In the genomic region with DNA sequence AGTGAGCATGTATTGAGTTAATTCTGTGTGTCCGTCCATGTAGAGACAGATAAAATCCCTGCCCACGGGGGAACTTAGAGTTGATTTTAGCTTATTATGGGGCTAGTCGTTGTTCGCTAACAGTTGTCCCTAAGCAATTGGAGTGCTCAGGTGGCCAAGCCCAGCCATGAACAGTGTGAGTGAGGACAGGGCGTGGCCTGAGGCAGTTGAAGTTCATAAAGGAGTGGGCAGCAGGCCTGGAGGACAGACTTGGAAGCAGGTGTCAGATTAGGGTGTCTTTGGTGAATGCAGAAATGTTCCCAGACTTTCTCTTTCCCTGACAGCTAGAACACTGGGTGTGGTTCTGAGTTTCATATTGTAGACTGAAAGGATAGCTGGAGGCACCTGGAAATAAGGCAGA, we compare ENCODE assay signal across 25 cellular contexts. TPM values are rescaled to one million over a fixed set of nuclear protein-coding genes. Genes with fewer than 3 reads are reported as not detected.
"Had no signal": no experiment of that assay in that cellular context is flagged by ENCODE, and none has a peak within 500 bp of the region (broad histone marks: within the 10 kb centered on the region; RNA-seq: fewer than 3 reads in every experiment).

No MANE protein-coding gene starts in this region.

- H3K4me2 ChIP-seq: KMS-11 had no signal

- H3K9ac ChIP-seq: KMS-11 had no signal

- ATAC-seq: HepG2, Panc1, PC-3, SK-N-SH treated with all-trans-retinoic acid at 6 μM for 48 hours had no signal

- H3K27ac ChIP-seq: KMS-11, RWPE1 had no signal

- DNase-seq: IMR-90; Kasumi-1; MM.1S; NCI-H1092 treated with DMSO at 0.1 percent for 48 hours; NCI-H1436; NCI-H187; NCI-H2029; NCI-H2081 treated with DMSO at 0.1 percent for 48 hours; NCI-H2171; NCI-H226; NCI-H446; NCI-H510A; NCI-H524 treated with DMSO at 0.1 percent for 48 hours; NCI-H69; NCI-H774; NK-92 treated with Interleukin-12 subunit alpha and Interleukin-12 subunit beta, amount 100 ng/mL, for 24 hours; PC-3; SHP77 had no signal

RNA-seq across cellular contexts. Expression of gene FGD5, which starts 59.9 kb away (rescaled TPM):
- total RNA-seq: HepG2, HT1080, IMR-90, PC-3, SK-MEL-5 had no signal
